In genomic region chr3:183447206-183448001, GRCh38 we compare ENCODE assay signal across 8 cellular contexts. TPM values are rescaled to one million over a fixed set of nuclear protein-coding genes. Genes with fewer than 3 reads are reported as not detected.
DNase-seq lines count a peak whose midpoint lies in the region; ATAC-seq and TF ChIP-seq lines count a peak whose summit lies in the region.

No MANE protein-coding gene starts in this region.

- H3K79me2 ChIP-seq in DOHH2 (ENCODE audit: control insufficient read depth, low read length) (peaks cover 16% of the 10 kb centered on the region), SK-N-SH (ENCODE audit: insufficient read depth) (peaks cover 7% of the 10 kb centered on the region; the same call in 1 of the 2 replicates)

- WGBS in SK-N-SH (ENCODE audit: low lambda C conversion rate), result 1% methylated on average over 38 of the region's 54 CpGs
- 0 to 1% methylated on average over 28 to 53 of the region's 54 CpGs for WGBS in testis, 2 donors

- DNase-seq in HCEC 1CT (peak; percentile 67), NCI-H1092 (lab: John Stamatoyannopoulos, UW) (peak; percentile 86), SK-N-SH (peak; percentile 93), head of caudate nucleus (peak; percentile 79 to 96 (median 88)), omental fat pad (ENCODE audit: low spot score) (peak; percentile 59), testis (peak; percentile 97)
- peak; percentile 76 to 78 for DNase-seq in activated naive CD4-positive, alpha-beta T cell treated with anti-CD3 and anti-CD28 coated beads, Interleukin-2, amount 50 U/mL, for 72 hours (ENCODE audit: low spot score in 2 of 2)

- H2AFZ ChIP-seq in SK-N-SH (ENCODE audit: low read depth), result peak overlapping the region; percentile 99

- 0 out of 4 replicates have a peak, but pooled peaks of 1 of the 2 experiments have one; percentile 8 for TF ChIP-seq EP300 in SK-N-SH (IDR thresholded peaks at IDR 0.05; ENCODE audit: borderline replicate concordance in 1 of 2, low read depth in 1 of 2, low read length in 1 of 2)

- POLR2A ChIA-PET in SK-N-SH (lab: Yijun Ruan, JAX), result interaction anchor here (0.5 to 0.9 kb wide), 5 partner anchors 12 to 671 kb away, joined by 3 to 8 read pairs (median 5); partner anchors contain the start of gene MCF2L2

- no peak for TF ChIP-seq POLR2A in testis (IDR thresholded peaks at IDR 0.05)

- H3K36me3 Mint-ChIP-seq in activated naive CD4-positive, alpha-beta T cell treated with anti-CD3 and anti-CD28 coated beads, Interleukin-2, amount 50 U/mL, for 72 hours, result peaks cover 15 to 21% of the 10 kb centered on the region in 2 donors

- ATAC-seq in activated naive CD4-positive, alpha-beta T cell treated with anti-CD3 and anti-CD28 coated beads, Interleukin-2, amount 50 U/mL, for 72 hours, result peak; percentile 91 to 95
- ATAC-seq in omental fat pad (ENCODE audit: low FRiP score), result peak; percentile 78

- no peaks in the 10 kb centered on the region for H3K9me2 ChIP-seq in DOHH2 (replicated peaks; ENCODE audit: control insufficient read depth, low read length)
- H3K9me2 ChIP-seq in SK-N-SH, result no peaks in the 10 kb centered on the region

- TF ChIP-seq CTCF in DOHH2 (IDR thresholded peaks at IDR 0.05; ENCODE audit: low read depth, low read length, poor library complexity, severe bottlenecking) (peak; percentile 29), SK-N-SH (IDR thresholded peaks at IDR 0.05) (no peak), omental fat pad (IDR thresholded peaks at IDR 0.05) (no peak), testis (IDR thresholded peaks at IDR 0.05) (no peak)

- H3K9me3 ChIP-seq in DOHH2 (ENCODE audit: control insufficient read depth, insufficient read depth, low read length) (peaks cover 17% of the 10 kb centered on the region), SK-N-SH (no peaks in the 10 kb centered on the region; the same call in 1 of the 2 replicates), testis (no peaks in the 10 kb centered on the region)

- H3K36me3 ChIP-seq in DOHH2 (ENCODE audit: control insufficient read depth, low read length) (no peaks in the 10 kb centered on the region), SK-N-SH (replicated peaks in 1 of 2; ENCODE audit: control insufficient read depth in 1 of 2, insufficient read depth in 2 of 2, low read length in 1 of 2) (no peaks in the 10 kb centered on the region), testis (ENCODE audit: low read depth, missing control alignments) (no peaks in the 10 kb centered on the region)

- CTCF ChIA-PET in SK-N-SH (lab: Yijun Ruan, JAX), result interaction anchor here (0.9 to 1.6 kb wide), 4 partner anchors 8 to 263 kb away, joined by 3 to 4 read pairs (median 4); no protein-coding TSS in a partner anchor

- no peaks in the 10 kb centered on the region for H4K20me1 ChIP-seq in DOHH2 (ENCODE audit: control insufficient read depth, insufficient read depth, low read depth, low read length)
- no peaks in the 10 kb centered on the region for H4K20me1 ChIP-seq in SK-N-SH (ENCODE audit: insufficient read depth)

- peaks cover 9 to 20% of the 10 kb centered on the region in 2 donors for H3K9me3 Mint-ChIP-seq in activated naive CD4-positive, alpha-beta T cell treated with anti-CD3 and anti-CD28 coated beads, Interleukin-2, amount 50 U/mL, for 72 hours

- TF ChIP-seq RAD21 in SK-N-SH (IDR thresholded peaks at IDR 0.05; ENCODE audit: low read length), result 0 out of 2 replicates have a peak, but pooled peaks have one; percentile 6

- H3K4me3 ChIP-seq in DOHH2 (ENCODE audit: low read length) (peak overlapping the region; percentile 92), SK-N-SH (ENCODE audit: low read depth in 2 of 2, low read length in 1 of 2) (peak overlapping the region; percentile 90 to 95), testis (peak overlapping the region; percentile 76 to 83)

- H3K9ac ChIP-seq in SK-N-SH, result peak overlapping the region; percentile 75

- H3K4me2 ChIP-seq in DOHH2 (ENCODE audit: low read length) (peak overlapping the region; percentile 75), SK-N-SH (peak overlapping the region; percentile 86)

- H3K27ac ChIP-seq in DOHH2 (ENCODE audit: low read depth, low read length) (peak overlapping the region; percentile 18; the same call in 1 of the 2 replicates), SK-N-SH (ENCODE audit: low read depth in 2 of 2, low read length in 1 of 2) (peak overlapping the region; percentile 50 to 92; a peak in 3 of 4 replicates), testis (peak overlapping the region; percentile 29 to 86)

- H3K27ac Mint-ChIP-seq in activated naive CD4-positive, alpha-beta T cell treated with anti-CD3 and anti-CD28 coated beads, Interleukin-2, amount 50 U/mL, for 72 hours, result peak overlapping the region; percentile 82 to 84

- peaks cover 22% of the 10 kb centered on the region for H3K4me1 ChIP-seq in DOHH2 (ENCODE audit: control insufficient read depth, low read length)
- H3K4me1 ChIP-seq in SK-N-SH (ENCODE audit: control insufficient read depth in 1 of 2, insufficient read depth in 2 of 2, low read depth in 1 of 2, low read length in 1 of 2), result peaks cover 0 to 10% of the 10 kb centered on the region in 2 experiments; a peak in 3 of 4 replicates
- no peaks in the 10 kb centered on the region for H3K4me1 ChIP-seq in testis

- H3F3A ChIP-seq in DOHH2 (ENCODE audit: control insufficient read depth, insufficient read depth) (peaks cover 11% of the 10 kb centered on the region), SK-N-SH (replicated peaks; ENCODE audit: insufficient read depth) (peaks cover 7% of the 10 kb centered on the region)

- intact Hi-C loops in head of caudate nucleus (cut with DNase I), result no loop called here
- intact Hi-C loops in testis (cut with DNase I; ENCODE audit: low total_unique reads), result no loop called here

- H3K27me3 ChIP-seq in DOHH2 (ENCODE audit: control insufficient read depth, low read length) (no peaks in the 10 kb centered on the region), SK-N-SH (ENCODE audit: insufficient read depth) (no peaks in the 10 kb centered on the region), testis (no peaks in the 10 kb centered on the region)

TF ChIP-seq in SK-N-SH, 30 proteins besides CTCF, POLR2A, EP300 and RAD21 (continues in another document):
- peak; percentile 91 for TF ChIP-seq YY1 (IDR thresholded peaks at IDR 0.05; ENCODE audit: low read depth)
- TF ChIP-seq GABPA (IDR thresholded peaks at IDR 0.05; ENCODE audit: low read depth), result no peak
- no peak for TF ChIP-seq SMC3 (IDR thresholded peaks at IDR 0.05; ENCODE audit: low read depth, low read length)
- TF ChIP-seq MXI1 (IDR thresholded peaks at IDR 0.05; ENCODE audit: low read depth, low read length), result peak; percentile 69; the same call in 1 of the 2 replicates
- TF ChIP-seq RFX5 (IDR thresholded peaks at IDR 0.05; ENCODE audit: low read length), result 0 out of 2 replicates have a peak, but pooled peaks have one; percentile 55
- TF ChIP-seq MAX (IDR thresholded peaks at IDR 0.05; ENCODE audit: low read depth), result peak; percentile 8; the same call in 1 of the 2 replicates
- peak; percentile 77 for TF ChIP-seq TAF1 (IDR thresholded peaks at IDR 0.05; ENCODE audit: borderline replicate concordance, low read depth, low read length)
- TF ChIP-seq RCOR1 (IDR thresholded peaks at IDR 0.05; ENCODE audit: low read length), result peak; percentile 41; the same call in 1 of the 2 replicates
- TF ChIP-seq FOXJ3 (CRISPR knock-in tag; IDR thresholded peaks at IDR 0.05), result peak; percentile 40
- TF ChIP-seq EZH2phosphoT487 (IDR thresholded peaks at IDR 0.05; ENCODE audit: borderline replicate concordance, low read depth), result no peak
- TF ChIP-seq GATA2 (CRISPR knock-in tag; IDR thresholded peaks at IDR 0.05), result no peak
- peak; percentile 17; the same call in 1 of the 2 replicates for TF ChIP-seq NRF1 (IDR thresholded peaks at IDR 0.05; ENCODE audit: low read depth, low read length)
- TF ChIP-seq CHD2 (IDR thresholded peaks at IDR 0.05; ENCODE audit: low read length, partially characterized antibody), result peak; percentile 48
- no peak for TF ChIP-seq MEF2A (IDR thresholded peaks at IDR 0.05; ENCODE audit: borderline replicate concordance, low read depth)
- peak; percentile 17; the same call in 1 of the 2 replicates for TF ChIP-seq PBX3 (IDR thresholded peaks at IDR 0.05)

RNA-seq across cellular contexts. Expression of gene MCF2L2, which starts 19.0 kb away (rescaled TPM):
- polyA plus RNA-seq in SK-N-SH (2012; rRNA removed) (0.56 and 0.75 TPM in 2 replicates), testis (ENCODE audit: insufficient read depth, low read depth, low replicate concordance) (6.8 TPM)
- polyA plus RNA-seq in SK-N-SH (2012; cell fraction: cytosol; rRNA removed), result 0.35 and 0.42 TPM in 2 replicates
- polyA plus RNA-seq in SK-N-SH (2012; cell fraction: nucleus; rRNA removed), result 1.8 and 2.7 TPM in 2 replicates
- total RNA-seq in activated naive CD4-positive, alpha-beta T cell treated with anti-CD3 and anti-CD28 coated beads, Interleukin-2, amount 50 U/mL, for 72 hours, result 1 to 10 TPM; 1.5 to 2.5 TPM
- total RNA-seq in omental fat pad (under 1 TPM; under 0.01 to 0.84 (median 0.39) TPM), testis (10 to 100 TPM; 14.6 to 24.2 TPM)

Comparison
In these comparisons a context has a peak if more than half of its experiments do, and no peak if none do; other contexts are left out.
1. Peak in every context shown above with its lines: DNase-seq, ATAC-seq, H3K4me3 ChIP-seq and H3K27ac ChIP-seq.
2. H3K27ac ChIP-seq: peak in every context shown above with its lines; median percentile 71 in SK-N-SH; 58 in testis; 18 in DOHH2.
3. RNA of gene MCF2L2, which starts 19.0 kb away (total RNA-seq): 14.6 to 24.2 TPM in testis; 1.5 to 2.5 TPM in activated naive CD4-positive, alpha-beta T cell treated with anti-CD3 and anti-CD28 coated beads, Interleukin-2, amount 50 U/mL, for 72 hours and under 0.01 to 0.84 TPM in omental fat pad; every median in the first group is over 4 times any median in the second.